Comparison of ENCODE assay signal across 8 cellular contexts in genomic region chr17:32126746-32127145, GRCh38.
A peak's percentile ranks its signal among the peaks of the same experiment; 100 is the strongest.
DNase-seq lines count a peak whose midpoint lies in the region; ATAC-seq and TF ChIP-seq lines count a peak whose summit lies in the region.

No MANE protein-coding gene starts in this region.

- no peaks in the 10 kb centered on the region for H3K9me2 ChIP-seq in SU-DHL-6 (replicated peaks; ENCODE audit: insufficient read depth, low read length)

- DNase-seq in GM06990 (ENCODE audit: extremely low read depth, insufficient read length): no peak
- no peak for DNase-seq in fibroblast of mammary gland (ENCODE audit: low read depth)
- no peak for DNase-seq in skeletal muscle cell (ENCODE audit: low read depth)
- no peak for DNase-seq in CD1c-positive myeloid dendritic cell (ENCODE audit: extremely low spot score)
- no peak for DNase-seq in C1 segment of cervical spinal cord (lab: John Stamatoyannopoulos, UW)
- no peak for DNase-seq in activated CD4-positive, alpha-beta T cell treated with anti-CD3 and anti-CD28 coated beads for 1 hour

- H3K27me3 ChIP-seq in GM06990 (replicated peaks; ENCODE audit: control insufficient read depth, insufficient read depth, low read length) (no peaks in the 10 kb centered on the region), SU-DHL-6 (ENCODE audit: low read length) (no peaks in the 10 kb centered on the region)

- peak overlapping the region; percentile 56; the same call in 1 of the 2 replicates for H3K9ac ChIP-seq in SU-DHL-6 (ENCODE audit: low read length)

- H3K4me3 ChIP-seq in GM06990 (replicated peaks; ENCODE audit: low read depth, low read length) (peak overlapping the region; percentile 73), SU-DHL-6 (ENCODE audit: insufficient read depth, low read length, poor library complexity, severe bottlenecking) (no peak overlapping the region), fibroblast of mammary gland (ENCODE audit: control insufficient read depth, low read depth, low read length) (peak overlapping the region; percentile 83), skeletal muscle cell (ENCODE audit: low read depth, low read length) (peak overlapping the region; percentile 54)

- no peak overlapping the region for H3K27ac ChIP-seq in SU-DHL-6 (ENCODE audit: low read depth, low read length)

- H3K36me3 ChIP-seq in GM06990 (ENCODE audit: control insufficient read depth, insufficient read depth, low read length): no peaks in the 10 kb centered on the region
- no peaks in the 10 kb centered on the region for H3K36me3 ChIP-seq in SU-DHL-6 (ENCODE audit: low read length)

- ATAC-seq in HG03378 (IDR thresholded peaks at IDR 0.05; ENCODE audit: unreplicated experiment): no peak

- no peaks in the 10 kb centered on the region for H4K20me1 ChIP-seq in SU-DHL-6 (ENCODE audit: low read depth, low read length)

- no peaks in the 10 kb centered on the region for H3F3A ChIP-seq in SU-DHL-6 (ENCODE audit: insufficient read depth)

- no peaks in the 10 kb centered on the region for H3K79me2 ChIP-seq in SU-DHL-6 (ENCODE audit: insufficient read depth, low read length)

- no peaks in the 10 kb centered on the region for H3K9me3 ChIP-seq in SU-DHL-6 (ENCODE audit: insufficient read depth, low read length)

- TF ChIP-seq CTCF in GM06990 (IDR thresholded peaks at IDR 0.05; ENCODE audit: insufficient read depth, low read length, poor library complexity, severe bottlenecking) (no peak), SU-DHL-6 (IDR thresholded peaks at IDR 0.05; ENCODE audit: insufficient read depth, low read length, poor library complexity, severe bottlenecking) (no peak), fibroblast of mammary gland (conservative IDR thresholded peaks at IDR 0.05; ENCODE audit: control insufficient read depth, insufficient read depth, low read depth, low read length) (no peak)

- peak overlapping the region; percentile 95 for H2AFZ ChIP-seq in SU-DHL-6 (ENCODE audit: low read depth, low read length, severe bottlenecking)

- H3K4me2 ChIP-seq in SU-DHL-6 (ENCODE audit: low read depth, low read length, poor library complexity, severe bottlenecking): peak overlapping the region; percentile 66
